24 cellular contexts compared by ENCODE assay signal in the genomic region with DNA sequence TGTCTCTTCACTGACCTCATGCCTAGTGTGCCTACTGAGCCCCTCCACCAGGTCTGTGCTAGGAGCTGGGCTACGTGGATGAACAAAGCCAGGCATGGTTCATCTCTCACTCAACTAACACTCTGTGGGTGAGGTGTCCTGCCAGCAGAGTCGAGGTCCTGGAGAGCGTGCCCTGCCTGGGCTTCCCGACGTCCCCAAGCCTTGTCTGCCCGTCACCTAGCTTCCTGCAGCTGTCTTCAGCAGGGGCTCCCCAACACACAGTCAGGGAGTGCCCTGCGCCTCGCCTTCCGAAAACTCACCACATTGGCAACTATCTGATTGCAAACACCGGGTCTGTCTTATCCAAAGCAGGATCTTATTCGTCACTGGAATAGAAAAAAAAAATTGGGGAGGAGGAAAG.
"Had no signal": no experiment of that assay in that cellular context is flagged by ENCODE, and none has a peak within 500 bp of the region (broad histone marks: within the 10 kb centered on the region; RNA-seq: fewer than 3 reads in every experiment).

No MANE protein-coding gene starts in this region.

- H3K27me3 ChIP-seq: brain microvascular endothelial cell, foreskin keratinocyte, gastrocnemius medialis had no signal

- H3K4me3 ChIP-seq: esophagus muscularis mucosa, gastrocnemius medialis had no signal

- H3K36me3 Mint-ChIP-seq: activated naive CD4-positive, alpha-beta T cell treated with anti-CD3 and anti-CD28 coated beads, Interleukin-2, amount 50 U/mL, for 72 hours; activated naive CD8-positive, alpha-beta T cell treated with anti-CD3 and anti-CD28 coated beads, Interleukin-2, amount 10 ng/mL, durations not matched to agents 7 days and 5 days had no signal

- H3K9me3 ChIP-seq: esophagus muscularis mucosa, gastrocnemius medialis had no signal

- H3K36me3 ChIP-seq: brain microvascular endothelial cell, esophagus muscularis mucosa, gastrocnemius medialis had no signal

- H3K27me3 Mint-ChIP-seq: activated naive CD8-positive, alpha-beta T cell treated with anti-CD3 and anti-CD28 coated beads, Interleukin-2, amount 10 ng/mL, durations not matched to agents 7 days and 5 days had no signal

- DNase-seq: activated CD4-positive, alpha-beta T cell treated with anti-CD3 and anti-CD28 coated beads for 36 hours; activated CD4-positive, alpha-beta T cell treated with anti-CD3 and anti-CD28 coated beads, Interleukin-2, amount 10 ng/mL, durations not matched to agents 24 days and 14 days; activated CD4-positive, alpha-beta T cell treated with anti-CD3 and anti-CD28 coated beads, Interleukin-2, amount 50 U/mL, for 4 hours; activated CD4-positive, CD25-positive, alpha-beta regulatory T cell; activated CD4-positive, CD25-positive, alpha-beta regulatory T cell treated with anti-CD3 and anti-CD28 coated beads, Interleukin-2, amount 50 U/mL, for 72 hours; activated CD8-positive, alpha-beta memory T cell treated with anti-CD3 and anti-CD28 coated beads for 24 hours; activated CD8-positive, alpha-beta T cell treated with anti-CD3 and anti-CD28 coated beads for 36 hours; activated effector memory CD4-positive, alpha-beta T cell treated with Interleukin-2 at 50 U/mL for 16 hours; activated gamma-delta T cell treated with Interleukin-2 at 50 U/mL for 16 hours; activated naive CD4-positive, alpha-beta T cell treated with anti-CD3 and anti-CD28 coated beads for 36 hours; activated naive CD8-positive, alpha-beta T cell treated with anti-CD3 and anti-CD28 coated beads, Interleukin-2, amount 10 ng/mL, durations not matched to agents 7 days and 5 days; activated T-cell treated with anti-CD3 and anti-CD28 coated beads, Interleukin-2, amount 50 U/mL, for 4 hours; brain microvascular endothelial cell; cortex of kidney; dermis blood vessel endothelial cell; effector CD4-positive, alpha-beta T cell; effector memory CD8-positive, alpha-beta T cell; erythroblast; foreskin keratinocyte; gastrocnemius medialis; T-helper 2 cell had no signal

- H3K4me1 ChIP-seq: foreskin keratinocyte, gastrocnemius medialis had no signal

- H3K4me3 Mint-ChIP-seq: activated CD4-positive, alpha-beta T cell treated with anti-CD3 and anti-CD28 coated beads for 36 hours; activated CD4-positive, alpha-beta T cell treated with anti-CD3 and anti-CD28 coated beads, Interleukin-2, amount 10 ng/mL, durations not matched to agents 24 days and 14 days; activated CD8-positive, alpha-beta T cell treated with anti-CD3 and anti-CD28 coated beads for 36 hours; activated naive CD4-positive, alpha-beta T cell treated with anti-CD3 and anti-CD28 coated beads for 36 hours; activated naive CD8-positive, alpha-beta T cell treated with anti-CD3 and anti-CD28 coated beads, Interleukin-2, amount 10 ng/mL, durations not matched to agents 7 days and 5 days; activated T-cell treated with anti-CD3 and anti-CD28 coated beads, Interleukin-2, amount 50 U/mL, for 4 hours; activated T-helper 17 cell treated with anti-CD3 and anti-CD28 coated beads, Interleukin-2, amount 50 U/mL, for 72 hours; effector memory CD8-positive, alpha-beta T cell had no signal

- H3K27ac Mint-ChIP-seq: activated CD4-positive, alpha-beta T cell treated with anti-CD3 and anti-CD28 coated beads for 36 hours; activated CD4-positive, alpha-beta T cell treated with anti-CD3 and anti-CD28 coated beads, Interleukin-2, amount 10 ng/mL, durations not matched to agents 24 days and 14 days; activated CD8-positive, alpha-beta T cell treated with anti-CD3 and anti-CD28 coated beads for 36 hours; activated naive CD4-positive, alpha-beta T cell treated with anti-CD3 and anti-CD28 coated beads for 36 hours; activated naive CD4-positive, alpha-beta T cell treated with anti-CD3 and anti-CD28 coated beads, Interleukin-2, amount 50 U/mL, for 72 hours; activated naive CD8-positive, alpha-beta T cell treated with anti-CD3 and anti-CD28 coated beads, Interleukin-2, amount 10 ng/mL, durations not matched to agents 7 days and 5 days; activated T-helper 17 cell treated with anti-CD3 and anti-CD28 coated beads, Interleukin-2, amount 50 U/mL, for 72 hours; effector memory CD8-positive, alpha-beta T cell had no signal

- H3K4me1 Mint-ChIP-seq: activated CD4-positive, alpha-beta T cell treated with anti-CD3 and anti-CD28 coated beads for 36 hours; activated CD4-positive, alpha-beta T cell treated with anti-CD3 and anti-CD28 coated beads, Interleukin-2, amount 10 ng/mL, durations not matched to agents 24 days and 14 days; activated T-helper 17 cell treated with anti-CD3 and anti-CD28 coated beads, Interleukin-2, amount 50 U/mL, for 72 hours had no signal

- H3K27ac ChIP-seq: brain microvascular endothelial cell, esophagus muscularis mucosa, foreskin keratinocyte, gastrocnemius medialis had no signal

- H3K9me3 Mint-ChIP-seq: activated CD4-positive, alpha-beta T cell treated with anti-CD3 and anti-CD28 coated beads, Interleukin-2, amount 10 ng/mL, durations not matched to agents 24 days and 14 days; activated CD8-positive, alpha-beta T cell treated with anti-CD3 and anti-CD28 coated beads for 36 hours; activated naive CD4-positive, alpha-beta T cell treated with anti-CD3 and anti-CD28 coated beads for 36 hours; activated naive CD4-positive, alpha-beta T cell treated with anti-CD3 and anti-CD28 coated beads, Interleukin-2, amount 50 U/mL, for 72 hours; activated naive CD8-positive, alpha-beta T cell treated with anti-CD3 and anti-CD28 coated beads, Interleukin-2, amount 10 ng/mL, durations not matched to agents 7 days and 5 days; activated T-cell treated with anti-CD3 and anti-CD28 coated beads, Interleukin-2, amount 50 U/mL, for 4 hours; activated T-helper 17 cell treated with anti-CD3 and anti-CD28 coated beads, Interleukin-2, amount 50 U/mL, for 72 hours; effector memory CD8-positive, alpha-beta T cell had no signal
